In genomic region chr1:3864884-3865283, GRCh38 we compare ENCODE assay signal across 21 cellular contexts.
"Had no signal": no experiment of that assay in that cellular context is flagged by ENCODE, and none has a peak within 500 bp of the region (broad histone marks: within the 10 kb centered on the region; RNA-seq: fewer than 3 reads in every experiment).

No MANE protein-coding gene starts in this region.

- DNase-seq: activated CD4-positive, alpha-beta memory T cell treated with anti-CD3 and anti-CD28 coated beads, Interleukin-2, amount 10 ng/mL, durations not matched to agents 7 days and 5 days; activated CD4-positive, alpha-beta T cell treated with anti-CD3 and anti-CD28 coated beads for 48 hours; activated CD4-positive, CD25-positive, alpha-beta regulatory T cell; activated CD8-positive, alpha-beta memory T cell treated with anti-CD3 and anti-CD28 coated beads, Interleukin-2, amount 10 ng/mL, durations not matched to agents 7 days and 5 days; activated naive CD4-positive, alpha-beta T cell treated with anti-CD3 and anti-CD28 coated beads, Interleukin-2, amount 10 ng/mL, durations not matched to agents 7 days and 5 days; brain microvascular endothelial cell; cerebellar nuclear complex; cortex of kidney; heart right ventricle; left colon; natural killer cell; sigmoid colon; stimulated activated CD4-positive, alpha-beta T cell treated with anti-CD3 and anti-CD28 coated beads, Interleukin-4, amount 100 ng/mL, for 4 hours; stimulated activated naive B cell treated with anti-CD40 and anti-IgM and Interleukin-4, amounts not matched to agents 10 μg/mL and 1 μg/mL and 100 μg/mL, for 72 hours; upper lobe of right lung had no signal

- H3K4me3 ChIP-seq: esophagus muscularis mucosa, gastroesophageal sphincter, heart right ventricle, lower lobe of right lung, sigmoid colon, upper lobe of right lung had no signal

- H3K4me1 Mint-ChIP-seq: activated CD8-positive, alpha-beta memory T cell treated with anti-CD3 and anti-CD28 coated beads, Interleukin-2, amount 10 ng/mL, durations not matched to agents 7 days and 5 days; activated naive CD4-positive, alpha-beta T cell treated with anti-CD3 and anti-CD28 coated beads, Interleukin-2, amount 10 ng/mL, durations not matched to agents 7 days and 5 days had no signal

- H3K79me2 ChIP-seq: parathyroid adenoma had no signal

- H3K27me3 ChIP-seq: brain microvascular endothelial cell, esophagus muscularis mucosa, gastroesophageal sphincter, heart right ventricle, neutrophil, sigmoid colon, upper lobe of right lung had no signal

- H3K9me3 ChIP-seq: esophagus muscularis mucosa, gastroesophageal sphincter, heart right ventricle, lower lobe of right lung, neutrophil, sigmoid colon, upper lobe of right lung had no signal

- H3K4me3 Mint-ChIP-seq: activated CD4-positive, alpha-beta memory T cell treated with anti-CD3 and anti-CD28 coated beads, Interleukin-2, amount 10 ng/mL, durations not matched to agents 7 days and 5 days; activated CD8-positive, alpha-beta memory T cell treated with anti-CD3 and anti-CD28 coated beads, Interleukin-2, amount 10 ng/mL, durations not matched to agents 7 days and 5 days; activated naive CD4-positive, alpha-beta T cell treated with anti-CD3 and anti-CD28 coated beads, Interleukin-2, amount 10 ng/mL, durations not matched to agents 7 days and 5 days; natural killer cell; stimulated activated naive B cell treated with anti-CD40 and anti-IgM and Interleukin-4, amounts not matched to agents 10 μg/mL and 1 μg/mL and 100 μg/mL, for 72 hours; T-helper 2 cell treated with Interferon-gamma antibody and Interleukin-4, amounts not matched to agents 5 μg/mL and 100 μg/mL, for 36 hours had no signal

- H3K9me3 Mint-ChIP-seq: natural killer cell; T-helper 2 cell treated with Interferon-gamma antibody and Interleukin-4, amounts not matched to agents 5 μg/mL and 100 μg/mL, for 36 hours had no signal

- H3K27ac ChIP-seq: brain microvascular endothelial cell, esophagus muscularis mucosa, gastroesophageal sphincter, heart right ventricle, lower lobe of right lung, neutrophil, parathyroid adenoma, sigmoid colon, upper lobe of right lung had no signal

- H3K27ac Mint-ChIP-seq: activated CD4-positive, alpha-beta memory T cell treated with anti-CD3 and anti-CD28 coated beads, Interleukin-2, amount 10 ng/mL, durations not matched to agents 7 days and 5 days; activated CD8-positive, alpha-beta memory T cell treated with anti-CD3 and anti-CD28 coated beads, Interleukin-2, amount 10 ng/mL, durations not matched to agents 7 days and 5 days; activated naive CD4-positive, alpha-beta T cell treated with anti-CD3 and anti-CD28 coated beads, Interleukin-2, amount 10 ng/mL, durations not matched to agents 7 days and 5 days; stimulated activated naive B cell treated with anti-CD40 and anti-IgM and Interleukin-4, amounts not matched to agents 10 μg/mL and 1 μg/mL and 100 μg/mL, for 72 hours; T-helper 2 cell treated with Interferon-gamma antibody and Interleukin-4, amounts not matched to agents 5 μg/mL and 100 μg/mL, for 36 hours had no signal

- ATAC-seq: activated CD8-positive, alpha-beta memory T cell treated with anti-CD3 and anti-CD28 coated beads, Interleukin-2, amount 10 ng/mL, durations not matched to agents 7 days and 5 days; gastroesophageal sphincter; heart right ventricle; left colon; lower lobe of right lung; natural killer cell; stimulated activated naive B cell treated with anti-CD40 and anti-IgM and Interleukin-4, amounts not matched to agents 10 μg/mL and 1 μg/mL and 100 μg/mL, for 72 hours; upper lobe of right lung had no signal

- H3K27me3 Mint-ChIP-seq: activated CD4-positive, alpha-beta memory T cell treated with anti-CD3 and anti-CD28 coated beads, Interleukin-2, amount 10 ng/mL, durations not matched to agents 7 days and 5 days; activated CD8-positive, alpha-beta memory T cell treated with anti-CD3 and anti-CD28 coated beads, Interleukin-2, amount 10 ng/mL, durations not matched to agents 7 days and 5 days; activated naive CD4-positive, alpha-beta T cell treated with anti-CD3 and anti-CD28 coated beads, Interleukin-2, amount 10 ng/mL, durations not matched to agents 7 days and 5 days; stimulated activated naive B cell treated with anti-CD40 and anti-IgM and Interleukin-4, amounts not matched to agents 10 μg/mL and 1 μg/mL and 100 μg/mL, for 72 hours had no signal

- H3K4me1 ChIP-seq: esophagus muscularis mucosa, gastroesophageal sphincter, heart right ventricle, lower lobe of right lung, parathyroid adenoma, sigmoid colon, upper lobe of right lung had no signal

- H3K36me3 Mint-ChIP-seq: natural killer cell had no signal

- H2AFZ ChIP-seq: parathyroid adenoma had no signal
